Comparison of ENCODE assay signal across 8 cellular contexts in the genomic region with DNA sequence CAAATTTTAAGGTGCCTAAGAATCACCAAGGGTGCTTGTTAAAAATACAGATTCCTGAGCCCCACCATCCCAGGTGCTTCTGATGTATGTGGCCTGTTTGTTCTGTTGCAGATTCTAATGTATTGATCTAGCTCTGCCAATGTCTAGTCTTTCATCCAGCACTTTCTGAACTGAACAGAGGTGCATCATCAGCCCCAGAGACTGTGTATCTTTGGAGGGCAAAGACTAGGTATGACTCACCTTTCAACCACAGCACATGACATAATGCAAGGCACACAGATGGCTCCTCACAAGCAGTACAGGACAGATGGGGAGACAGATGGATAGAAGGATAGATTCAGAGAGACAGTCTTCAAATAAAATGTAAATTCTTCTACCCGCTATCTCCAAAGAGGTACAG. TPM values are rescaled to one million over a fixed set of nuclear protein-coding genes. Genes with fewer than 3 reads are reported as not detected.
DNase-seq lines count a peak whose midpoint lies in the region; ATAC-seq and TF ChIP-seq lines count a peak whose summit lies in the region.

No MANE protein-coding gene starts in this region.

- H3K27me3 ChIP-seq in brain microvascular endothelial cell (replicated peaks) (no peaks in the 10 kb centered on the region), upper lobe of left lung (no peaks in the 10 kb centered on the region)

- no peak for TF ChIP-seq EP300 in upper lobe of left lung (IDR thresholded peaks at IDR 0.05)

- H3K9me3 ChIP-seq in upper lobe of left lung: no peaks in the 10 kb centered on the region

- peak; percentile 43 for DNase-seq in LoVo (ENCODE audit: low spot score)
- DNase-seq in brain microvascular endothelial cell: peak; percentile 25
- peak; percentile 34 for DNase-seq in superior temporal gyrus (ENCODE audit: extremely low spot score)
- no peak for DNase-seq in cardiac septum (ENCODE audit: low spot score)
- DNase-seq in upper lobe of left lung: no peak
- no peak for DNase-seq in COR-L47 (lab: John Stamatoyannopoulos, UW)

- ATAC-seq in GM18499 (IDR thresholded peaks at IDR 0.05; ENCODE audit: insufficient read depth, unreplicated experiment) (peak; percentile 73), GM21717 (IDR thresholded peaks at IDR 0.05; ENCODE audit: unreplicated experiment) (peak; percentile 86), upper lobe of left lung (ENCODE audit: low FRiP score in 2 of 2) (no peak)

- H3K36me3 ChIP-seq in brain microvascular endothelial cell (replicated peaks): peaks cover 5% of the 10 kb centered on the region
- peaks cover 7 to 59% (median 35%) of the 10 kb centered on the region in 4 donors for H3K36me3 ChIP-seq in upper lobe of left lung

- H3K27ac ChIP-seq in brain microvascular endothelial cell (no peak overlapping the region), upper lobe of left lung (peak overlapping the region in 1 of 4 donors; percentile 27)

- peaks cover 5 to 15% (median 8%) of the 10 kb centered on the region in 4 donors for H3K4me1 ChIP-seq in upper lobe of left lung

- intact Hi-C loops in cardiac septum (cut with DNase I): no loop called here

- in situ Hi-C loops in brain microvascular endothelial cell (cut with HindIII; ENCODE audit: low pct_ligation_motif_present, low sequenced_read_pairs): no loop called here

- TF ChIP-seq CTCF in brain microvascular endothelial cell (IDR thresholded peaks at IDR 0.05; ENCODE audit: low read depth, low read length, missing control alignments): no peak
- no peak for TF ChIP-seq CTCF in upper lobe of left lung (IDR thresholded peaks at IDR 0.05)

- no peak for TF ChIP-seq POLR2A in upper lobe of left lung (IDR thresholded peaks at IDR 0.05)

- 91 to 100% methylated on average over 1 of the region's 1 CpG for WGBS in upper lobe of left lung, 2 donors

- H3K4me3 ChIP-seq in brain microvascular endothelial cell (ENCODE audit: low read depth, low read length) (no peak overlapping the region), upper lobe of left lung (no peak overlapping the region)

RNA-seq across cellular contexts. Expression of gene CD58, which starts 32.3 kb away (rescaled TPM):
- 25.3 TPM for total RNA-seq in cardiac septum
- total RNA-seq in upper lobe of left lung: 10 to 100 TPM; 17.8 to 52.0 (median 32.4) TPM

Comparison
In these comparisons a context has a peak if more than half of its experiments do, and no peak if none do; other contexts are left out.
1. ATAC-seq: peak in GM18499 (single experiment) and GM21717 (single experiment); none in upper lobe of left lung (0 of 2).
2. DNase-seq: peak in LoVo (single experiment), brain microvascular endothelial cell (single experiment) and superior temporal gyrus (single experiment); none in cardiac septum (single experiment), upper lobe of left lung (0 of 2) and COR-L47 (single experiment).